In genomic region chr9:98263482-98264357, GRCh38 we compare ENCODE assay signal across 8 cellular contexts. TPM values are rescaled to one million over a fixed set of nuclear protein-coding genes. Genes with fewer than 3 reads are reported as not detected.
A peak's percentile ranks its signal among the peaks of the same experiment; 100 is the strongest.
DNase-seq lines count a peak whose midpoint lies in the region; FAIRE-seq lines count a peak whose summit lies in the region.

No MANE protein-coding gene starts in this region.

- FAIRE-seq in GM19239 (lab: Jason Lieb, UNC) = peak; percentile 72

- DNase-seq in AML-193 (lab: John Stamatoyannopoulos, UW) (peak; percentile 70 to 79), GM19239 (ENCODE audit: insufficient read length, low spot score) (peak; percentile 37), HT-29 (ENCODE audit: low spot score) (peak; percentile 85), NOMO-1 treated with DMSO at 0.1 percent for 48 hours (lab: John Stamatoyannopoulos, UW; ENCODE audit: unreplicated experiment) (peak; percentile 82), epidermal melanocyte (ENCODE audit: insufficient read length, low spot score) (peak; percentile 69), mucosa of gallbladder (ENCODE audit: low spot score) (peak; percentile 81)
- peak; percentile 20 to 52 (median 40) for DNase-seq in activated CD8-positive, alpha-beta memory T cell treated with anti-CD3 and anti-CD28 coated beads for 48 hours (ENCODE audit: low read depth in 2 of 3, low spot score in 2 of 3)
- DNase-seq in stimulated activated CD8-positive, alpha-beta memory T cell treated with anti-CD3 and anti-CD28 coated beads, Interleukin-4, amount 100 ng/mL, for 4 hours (ENCODE audit: low read depth in 2 of 2, low spot score in 1 of 2) = peak; percentile 53 to 77

RNA-seq across cellular contexts. Expression of gene TBC1D2, which starts 8.3 kb away (rescaled TPM):
- total RNA-seq in HT-29 (2014; rRNA removed; shearing (Covaris generic)) = 16.0 and 17.6 TPM in 2 replicates
- total RNA-seq in mucosa of gallbladder = 16.7 TPM

Comparison
In these comparisons a context has a peak if more than half of its experiments do, and no peak if none do; other contexts are left out.
1. Peak in every context shown above with its lines: DNase-seq.